1 cellular context compared by ENCODE assay signal in genomic region chr1:28259252-28259934, GRCh38.
TF ChIP-seq lines count a peak whose summit lies in the region.

Gene SESN2, plus strand, starts transcription at chr1:28259518. Its CDS starts 330 bp downstream, at chr1:28259848.

TF ChIP-seq in HepG2, 621 proteins besides CTCF, POLR2A, EP300 and RAD21 (continued from another document and continues in another):
- TF ChIP-seq CSRNP1 (CRISPR knock-in tag; IDR thresholded peaks at IDR 0.05) (0 out of 2 replicates have a peak, but pooled peaks have one; percentile 21), ZNF605 (CRISPR knock-in tag; IDR thresholded peaks at IDR 0.05) (peak; percentile 57; the same call in 1 of the 2 replicates), ZFP82 (CRISPR knock-in tag; IDR thresholded peaks at IDR 0.05; ENCODE audit: borderline replicate concordance) (no peak), HMGXB4 (CRISPR knock-in tag; IDR thresholded peaks at IDR 0.05; ENCODE audit: borderline replicate concordance in 1 of 2, low read depth in 1 of 2) (peak; percentile 68 to 75; a peak in 3 of 4 replicates), ZNF407 (CRISPR knock-in tag; IDR thresholded peaks at IDR 0.05; ENCODE audit: not compliant biosample characterization) (peak; percentile 64), REPIN1 (CRISPR knock-in tag; IDR thresholded peaks at IDR 0.05; ENCODE audit: borderline replicate concordance, low read depth) (peak; percentile 26; the same call in 1 of the 2 replicates), ZNF350 (CRISPR knock-in tag; IDR thresholded peaks at IDR 0.05; ENCODE audit: borderline replicate concordance, low read depth) (peak; percentile 77; the same call in 1 of the 2 replicates), KDM3A (CRISPR knock-in tag; IDR thresholded peaks at IDR 0.05; ENCODE audit: low read depth) (0 out of 2 replicates have a peak, but pooled peaks have one; percentile 57), ZNF574 (CRISPR knock-in tag; IDR thresholded peaks at IDR 0.05) (peak; percentile 62), ZNF777 (CRISPR knock-in tag; IDR thresholded peaks at IDR 0.05) (peak; percentile 83), DNMT3B (CRISPR knock-in tag; conservative IDR thresholded peaks at IDR 0.05) (peak; percentile 68; the same call in 1 of the 2 replicates), HMGXB3 (CRISPR knock-in tag; IDR thresholded peaks at IDR 0.05; ENCODE audit: borderline replicate concordance) (peak; percentile 90), ZBTB26 (CRISPR knock-in tag; IDR thresholded peaks at IDR 0.05; ENCODE audit: borderline replicate concordance) (peak; percentile 16; the same call in 1 of the 2 replicates), GATA4 (IDR thresholded peaks at IDR 0.05; ENCODE audit: borderline replicate concordance, low read depth) (peak; percentile 50; the same call in 1 of the 2 replicates), ZNF136 (CRISPR knock-in tag; IDR thresholded peaks at IDR 0.05; ENCODE audit: low read depth) (no peak), DZIP1 (CRISPR knock-in tag; IDR thresholded peaks at IDR 0.05) (0 out of 2 replicates have a peak, but pooled peaks have one; percentile 27), IKZF4 (CRISPR knock-in tag; IDR thresholded peaks at IDR 0.05; ENCODE audit: borderline replicate concordance, low read depth, not compliant biosample characterization) (no peak), CEBPB (IDR thresholded peaks at IDR 0.05; ENCODE audit: borderline replicate concordance, low read depth, low read length) (peak; percentile 93), ARID2 (CRISPR knock-in tag; IDR thresholded peaks at IDR 0.05; ENCODE audit: borderline replicate concordance) (peak; percentile 34; the same call in 1 of the 2 replicates), ONECUT2 (CRISPR knock-in tag; IDR thresholded peaks at IDR 0.05) (no peak), ZNF558 (CRISPR knock-in tag; IDR thresholded peaks at IDR 0.05; ENCODE audit: borderline replicate concordance) (no peak), NAIF1 (CRISPR knock-in tag; IDR thresholded peaks at IDR 0.05; ENCODE audit: borderline replicate concordance) (no peak), E2F1 (CRISPR knock-in tag; IDR thresholded peaks at IDR 0.05) (peak; percentile 61; the same call in 1 of the 2 replicates), ZNF543 (CRISPR knock-in tag; IDR thresholded peaks at IDR 0.05) (0 out of 2 replicates have a peak, but pooled peaks have one; percentile 25), ZMAT5 (CRISPR knock-in tag; IDR thresholded peaks at IDR 0.05; ENCODE audit: borderline replicate concordance, low read depth) (no peak)
